ENCODE assay signal across 8 cellular contexts in genomic region chr16:89922884-89923639, GRCh38. TPM values are rescaled to one million over a fixed set of nuclear protein-coding genes. Genes with fewer than 3 reads are reported as not detected.
DNase-seq lines count a peak whose midpoint lies in the region; ATAC-seq and TF ChIP-seq lines count a peak whose summit lies in the region.

TUBB3 (plus strand) TSS chr16:89923342; CDS start chr16:89923402, 60 bp downstream.

- H3K36me3 ChIP-seq in BE2C (peaks cover 15% of the 10 kb centered on the region), mesendoderm (ENCODE audit: control insufficient read depth, insufficient read depth, low read length) (no peaks in the 10 kb centered on the region), thyroid gland (no peaks in the 10 kb centered on the region)

- H3K4me1 ChIP-seq in BE2C: peaks cover 20% of the 10 kb centered on the region
- peaks cover 6% of the 10 kb centered on the region for H3K4me1 ChIP-seq in mesendoderm (ENCODE audit: control insufficient read depth, low read depth, low read length)
- peaks cover 8 to 57% of the 10 kb centered on the region in 2 donors for H3K4me1 ChIP-seq in thyroid gland

- H4K8ac ChIP-seq in mesendoderm (ENCODE audit: low read depth, low read length): no peak within 1 kb of the TSS

- H3K9me3 ChIP-seq in BE2C (no peaks in the 10 kb centered on the region), thyroid gland (no peaks in the 10 kb centered on the region)

- H4K5ac ChIP-seq in mesendoderm (ENCODE audit: low read length): no peak within 1 kb of the TSS

- no peak within 1 kb of the TSS for H2BK15ac ChIP-seq in mesendoderm (replicated peaks; ENCODE audit: low read depth)

- DNase-seq in BE2C (peak; percentile 94), NCI-H1694 (lab: John Stamatoyannopoulos, UW) (peak; percentile 58), epithelial cell of prostate (ENCODE audit: low read depth, low spot score) (no peak), mesendoderm (peak; percentile 87), thyroid gland (no peak)

- TF ChIP-seq CTCF in BE2C (IDR thresholded peaks at IDR 0.05; ENCODE audit: low read depth, low read length) (peak; percentile 5; the same call in 1 of the 2 replicates), WI38 (IDR thresholded peaks at IDR 0.05; ENCODE audit: low read depth, low read length) (no peak), thyroid gland (IDR thresholded peaks at IDR 0.05) (no peak)

- ATAC-seq in GM18505 (IDR thresholded peaks at IDR 0.05; ENCODE audit: unreplicated experiment): peak; percentile 32
- no peak for ATAC-seq in GM19455 (IDR thresholded peaks at IDR 0.05; ENCODE audit: unreplicated experiment)

- H2BK5ac ChIP-seq in mesendoderm (ENCODE audit: low read length): peak within 1 kb of the TSS; percentile 77

- peak within 1 kb of the TSS; percentile 82 for H3K18ac ChIP-seq in mesendoderm (ENCODE audit: low read length)

- peaks cover 4% of the 10 kb centered on the region for H3K79me1 ChIP-seq in mesendoderm (ENCODE audit: low read length)

- no peaks in the 10 kb centered on the region for H3K27me3 ChIP-seq in BE2C
- H3K27me3 ChIP-seq in mesendoderm (ENCODE audit: insufficient read depth, low read length, poor library complexity): no peaks in the 10 kb centered on the region
- H3K27me3 ChIP-seq in thyroid gland: peaks cover 21% of the 10 kb centered on the region

- peak within 1 kb of the TSS; percentile 71 for H2AK5ac ChIP-seq in mesendoderm (ENCODE audit: low read length)

- peak within 1 kb of the TSS; percentile 98 for H3K23ac ChIP-seq in mesendoderm (ENCODE audit: low read length)

- no peaks in the 10 kb centered on the region for H3K79me2 ChIP-seq in mesendoderm (ENCODE audit: control insufficient read depth, insufficient read depth, low read length)

- TF ChIP-seq POLR2A in GM18505 (IDR thresholded peaks at IDR 0.05; ENCODE audit: borderline replicate concordance, extremely low read depth, insufficient read depth, insufficient read length) (peak; percentile 63), thyroid gland (IDR thresholded peaks at IDR 0.05) (peak; percentile 3 to 44)

- no CpG with 5 or more reads among the region's 88 CpGs for whole genome bisulfite sequencing in mesendoderm (ENCODE audit: extremely low coverage, insufficient coverage, low lambda C conversion rate)
- WGBS in thyroid gland, 2 donors: 2% methylated on average over 11 of the region's 88 CpGs; no CpG with 5 or more reads in 1 of the 2 donors

- peak within 1 kb of the TSS; percentile 96 for H3K56ac ChIP-seq in mesendoderm (ENCODE audit: low read length)

- H3K4me3 ChIP-seq in BE2C (ENCODE audit: low read depth, low read length) (peak within 1 kb of the TSS; percentile 91), WI38 (ENCODE audit: low read depth, low read length) (peak within 1 kb of the TSS; percentile 78), mesendoderm (ENCODE audit: low read length) (peak within 1 kb of the TSS; percentile 91), thyroid gland (replicated peaks in 1 of 3) (peak within 1 kb of the TSS in 1 of 3 donors; percentile 35)

- peak within 1 kb of the TSS; percentile 90 for H3K4ac ChIP-seq in mesendoderm (ENCODE audit: low read depth, low read length)

- H3K4me2 ChIP-seq in mesendoderm (ENCODE audit: low read length): peak within 1 kb of the TSS; percentile 90

- peak within 1 kb of the TSS; percentile 88 for H3K27ac ChIP-seq in epithelial cell of prostate
- peak within 1 kb of the TSS; percentile 96 for H3K27ac ChIP-seq in mesendoderm (ENCODE audit: low read depth, low read length)
- peak within 1 kb of the TSS; percentile 22 to 86 (median 82) for H3K27ac ChIP-seq in thyroid gland

- peak within 1 kb of the TSS; percentile 98 for H3K9ac ChIP-seq in mesendoderm (ENCODE audit: low read length)

- intact Hi-C loops in thyroid gland (cut with DNase I): no loop called here

- no peak within 1 kb of the TSS for H2BK120ac ChIP-seq in mesendoderm (ENCODE audit: low read depth, low read length)

RNA-seq across cellular contexts. Expression of gene TUBB3, which starts in this region (rescaled TPM):
- polyA plus RNA-seq in BE2C (2012; ENCODE audit: insufficient read depth, insufficient read length, low read depth): 710 TPM
- polyA plus RNA-seq in mesendoderm (2013, experiment 1 of 2): 96.5 TPM
- polyA plus RNA-seq in mesendoderm (2013, experiment 2 of 2): 103 TPM
- total RNA-seq in thyroid gland: 1 to 10 TPM in 1 of 4 donors, under 1 TPM in 3; 0.33 to 2.4 (median 0.68) TPM

Comparison
In these comparisons a context has a peak if more than half of its experiments do, and no peak if none do; other contexts are left out.
1. DNase-seq: peak in BE2C (single experiment), NCI-H1694 (single experiment) and mesendoderm (single experiment); none in epithelial cell of prostate (single experiment) and thyroid gland (0 of 2).
2. Peak in every context shown above with its lines, with median percentiles within 50 percentile points of each other: H3K27ac ChIP-seq.